9 cellular contexts compared by ENCODE assay signal in the genomic region with DNA sequence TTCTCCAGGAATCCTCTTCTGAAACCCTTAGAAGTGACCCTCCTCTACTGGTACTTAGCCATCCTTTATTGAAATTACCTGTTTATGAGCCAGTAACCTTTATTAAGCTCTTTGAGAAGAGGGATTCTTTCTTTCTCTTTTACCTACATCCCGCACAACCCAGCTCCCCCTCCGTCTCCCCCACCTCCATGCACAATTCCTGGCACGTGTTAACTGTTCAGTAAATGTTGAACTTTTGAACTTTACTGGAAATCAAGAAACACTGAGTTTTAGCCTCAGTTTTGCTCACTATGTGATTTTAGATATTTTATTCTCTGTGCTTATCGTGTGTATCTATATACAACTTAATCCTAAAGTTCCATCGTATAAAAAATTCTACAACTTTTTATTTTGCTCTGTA. TPM values are rescaled to one million over a fixed set of nuclear protein-coding genes. Genes with fewer than 3 reads are reported as not detected.
DNase-seq lines count a peak whose midpoint lies in the region; ATAC-seq and TF ChIP-seq lines count a peak whose summit lies in the region.
"Had no signal": no experiment of that assay in that cellular context is flagged by ENCODE, and none has a peak within 500 bp of the region (broad histone marks: within the 10 kb centered on the region; RNA-seq: fewer than 3 reads in every experiment).

No MANE protein-coding gene starts in this region.

- POLR2A ChIA-PET in BJ (lab: Charles Lee): no interaction called here
- POLR2A ChIA-PET in naive thymus-derived CD8-positive, alpha-beta T cell (lab: Charles Lee): interaction anchor here (0.7 kb wide), 1 partner anchor 60 kb away, joined by 4 read pairs; no protein-coding TSS in a partner anchor

- no peak overlapping the region for H2AFZ ChIP-seq in KMS-11 (ENCODE audit: low read depth)

- H3K27me3 Mint-ChIP-seq in naive thymus-derived CD8-positive, alpha-beta T cell: no peaks in the 10 kb centered on the region

- no peak overlapping the region for H3K27ac ChIP-seq in KMS-11

- H3K36me3 Mint-ChIP-seq in naive thymus-derived CD8-positive, alpha-beta T cell: peaks cover 0 to 29% (median 6%) of the 10 kb centered on the region in 3 donors

- H3K79me2 ChIP-seq in KMS-11 (ENCODE audit: insufficient read depth, low read depth): peaks cover 81% of the 10 kb centered on the region

- peak overlapping the region; percentile 82; the same call in 1 of the 2 replicates for H3K9ac ChIP-seq in KMS-11

- peak overlapping the region in 6 of 10 donors; percentile 8 to 98 (median 76) for H3K27ac Mint-ChIP-seq in naive thymus-derived CD8-positive, alpha-beta T cell

- peaks cover 0 to 4% (median 0%) of the 10 kb centered on the region in 9 donors for H3K9me3 Mint-ChIP-seq in naive thymus-derived CD8-positive, alpha-beta T cell

- peaks cover 16 to 65% (median 47%) of the 10 kb centered on the region in 4 donors for H3K4me1 Mint-ChIP-seq in naive thymus-derived CD8-positive, alpha-beta T cell

- DNase-seq in BJ (ENCODE audit: low read depth): no peak
- peak; percentile 10 to 41 for DNase-seq in cardiac fibroblast (ENCODE audit: low read depth in 2 of 2)
- no peak for DNase-seq in naive thymus-derived CD8-positive, alpha-beta T cell
- no peak for DNase-seq in GM20000 (ENCODE audit: low spot score)
- DNase-seq in SHP77 treated with DMSO at 0.1 percent for 48 hours (lab: John Stamatoyannopoulos, UW): no peak
- DNase-seq: T1000 had no signal

- peak overlapping the region; percentile 66 for H3K4me2 ChIP-seq in KMS-11

- CTCF ChIA-PET in BJ (lab: Yijun Ruan, JAX): interaction anchor here (1.4 kb wide), 1 partner anchor 14 kb away, joined by 3 read pairs; no protein-coding TSS in a partner anchor

- no peak for ATAC-seq in naive thymus-derived CD8-positive, alpha-beta T cell
- ATAC-seq in HG02970 (IDR thresholded peaks at IDR 0.05; ENCODE audit: low FRiP score, unreplicated experiment) (no peak), HG02852 (IDR thresholded peaks at IDR 0.05; ENCODE audit: unreplicated experiment) (no peak)

- TF ChIP-seq CTCF in BJ (IDR thresholded peaks at IDR 0.05; ENCODE audit: insufficient read depth, low read depth, low read length) (no peak), KMS-11 (conservative IDR thresholded peaks at IDR 0.05; ENCODE audit: low read depth, low read length) (no peak), cardiac fibroblast (IDR thresholded peaks at IDR 0.05; ENCODE audit: low read depth, low read length) (no peak), GM20000 (IDR thresholded peaks at IDR 0.05; ENCODE audit: extremely low read depth, missing control alignments) (no peak)

- H3K36me3 ChIP-seq in BJ (ENCODE audit: control insufficient read depth, insufficient read depth, low read length) (peaks cover 2% of the 10 kb centered on the region; the same call in 1 of the 2 replicates), KMS-11 (ENCODE audit: insufficient read depth) (no peaks in the 10 kb centered on the region)

- no peaks in the 10 kb centered on the region; the same call in 1 of the 2 replicates for H4K20me1 ChIP-seq in KMS-11 (ENCODE audit: insufficient read depth)

- H3K27me3 ChIP-seq in BJ (ENCODE audit: control insufficient read depth, insufficient read depth, low read length) (no peaks in the 10 kb centered on the region), KMS-11 (ENCODE audit: insufficient read depth, low read depth) (no peaks in the 10 kb centered on the region)

- H3K4me1 ChIP-seq in KMS-11 (ENCODE audit: low read depth, poor library complexity, severe bottlenecking): peaks cover 33% of the 10 kb centered on the region

- peak overlapping the region; percentile 88 to 97 (median 94) for H3K4me3 Mint-ChIP-seq in naive thymus-derived CD8-positive, alpha-beta T cell

- H3K4me3 ChIP-seq in BJ (ENCODE audit: low read depth, low read length) (peak overlapping the region; percentile 94), KMS-11 (IDR thresholded peaks at IDR 0.05; ENCODE audit: insufficient read depth, low read depth, low read length) (no peak overlapping the region), cardiac fibroblast (replicated peaks in 1 of 2; ENCODE audit: low read depth in 2 of 2, low read length in 2 of 2) (peak overlapping the region; percentile 88 to 100)

RNA-seq across cellular contexts. Expression of a gene that starts 1.8 kb away (rescaled TPM):
- 25.0 and 43.0 TPM in 2 replicates for polyA plus RNA-seq in BJ (2011; rRNA removed)
- 15.5 and 16.6 TPM in 2 replicates for polyA minus RNA-seq in BJ (2011; rRNA and poly(A)+ RNA removed)
- 10 to 100 TPM; 41.2 to 44.1 TPM for total RNA-seq in naive thymus-derived CD8-positive, alpha-beta T cell
- polyA plus RNA-seq in naive thymus-derived CD8-positive, alpha-beta T cell: 10 to 100 TPM; 15.9 to 18.6 (median 18.0) TPM

RNA-seq across cellular contexts. Expression of a gene that starts 2.1 kb away (rescaled TPM):
- 2.6 and 3.7 TPM in 2 replicates for polyA plus RNA-seq in BJ (2011; rRNA removed)
- 0.98 and 2.3 TPM in 2 replicates for polyA minus RNA-seq in BJ (2011; rRNA and poly(A)+ RNA removed)
- total RNA-seq in naive thymus-derived CD8-positive, alpha-beta T cell: 10 to 100 TPM in 1 of 2 experiments, 1 to 10 TPM in 1; 7.5 to 10.2 TPM
- 1 to 10 TPM in 2 of 3 donors, under 1 TPM in 1; 0.93 to 3.8 (median 3.3) TPM for polyA plus RNA-seq in naive thymus-derived CD8-positive, alpha-beta T cell

Comparison
In these comparisons a context has a peak if more than half of its experiments do, and no peak if none do; other contexts are left out.
1. DNase-seq: peak in cardiac fibroblast (2 of 2); none in BJ (single experiment), naive thymus-derived CD8-positive, alpha-beta T cell (0 of 10), GM20000 (single experiment) and SHP77 treated with DMSO at 0.1 percent for 48 hours (single experiment).